ENCODE assay signal across 8 cellular contexts in genomic region chrX:100768679-100769338, GRCh38. TPM values are rescaled to one million over a fixed set of nuclear protein-coding genes. Genes with fewer than 3 reads are reported as not detected.
DNase-seq lines count a peak whose midpoint lies in the region; ATAC-seq lines count a peak whose summit lies in the region.

No MANE protein-coding gene starts in this region.

- H3K27ac ChIP-seq in mesendoderm (ENCODE audit: low read depth, low read length) = no peak overlapping the region

- no peak overlapping the region for H2AK5ac ChIP-seq in mesendoderm (ENCODE audit: low read length)

- H3K18ac ChIP-seq in mesendoderm (ENCODE audit: low read length) = no peak overlapping the region

- peaks cover 32% of the 10 kb centered on the region for H3K27me3 Mint-ChIP-seq in activated CD4-positive, alpha-beta memory T cell treated with anti-CD3 and anti-CD28 coated beads, Interleukin-2, amount 10 ng/mL, durations not matched to agents 7 days and 5 days

- no peak overlapping the region for H3K4me2 ChIP-seq in mesendoderm (ENCODE audit: low read length)

- no peaks in the 10 kb centered on the region for H3K36me3 Mint-ChIP-seq in activated CD4-positive, alpha-beta memory T cell treated with anti-CD3 and anti-CD28 coated beads, Interleukin-2, amount 10 ng/mL, durations not matched to agents 7 days and 5 days (ENCODE audit: low read depth)

- no peak overlapping the region for H3K23ac ChIP-seq in mesendoderm (ENCODE audit: low read length)

- no peak overlapping the region for H4K8ac ChIP-seq in mesendoderm (ENCODE audit: low read depth, low read length)

- no peak overlapping the region for H3K4me3 ChIP-seq in mesendoderm (ENCODE audit: low read length)

- H3K9ac ChIP-seq in mesendoderm (ENCODE audit: low read length) = no peak overlapping the region

- no peak overlapping the region for H3K56ac ChIP-seq in mesendoderm (ENCODE audit: low read length)

- no peak overlapping the region for H3K4ac ChIP-seq in mesendoderm (ENCODE audit: low read depth, low read length)

- H3K27me3 ChIP-seq in mesendoderm (ENCODE audit: insufficient read depth, low read length, poor library complexity) = no peaks in the 10 kb centered on the region

- CTCF ChIA-PET in activated CD4-positive, alpha-beta memory T cell treated with anti-CD3 and anti-CD28 coated beads, Interleukin-2, amount 10 ng/mL, durations not matched to agents 7 days and 5 days (lab: Charles Lee) = interaction anchor here (0.6 to 2.5 kb wide), 17 partner anchors 9 to 101 kb away, joined by 3 to 35 read pairs (median 4); no protein-coding TSS in a partner anchor

- no CpG with 5 or more reads among the region's 7 CpGs for WGBS in mesendoderm (ENCODE audit: extremely low coverage, insufficient coverage, low lambda C conversion rate)

- ATAC-seq in HG03159 (IDR thresholded peaks at IDR 0.05; ENCODE audit: unreplicated experiment) = peak; percentile 79
- no peak for ATAC-seq in HG02759 (IDR thresholded peaks at IDR 0.05; ENCODE audit: unreplicated experiment)

- no peaks in the 10 kb centered on the region for H3K4me1 Mint-ChIP-seq in activated CD4-positive, alpha-beta memory T cell treated with anti-CD3 and anti-CD28 coated beads, Interleukin-2, amount 10 ng/mL, durations not matched to agents 7 days and 5 days

- no peak overlapping the region for H2BK120ac ChIP-seq in mesendoderm (ENCODE audit: low read depth, low read length)

- H3K27ac Mint-ChIP-seq in activated CD4-positive, alpha-beta memory T cell treated with anti-CD3 and anti-CD28 coated beads, Interleukin-2, amount 10 ng/mL, durations not matched to agents 7 days and 5 days = no peak overlapping the region

- no peak overlapping the region for H2BK15ac ChIP-seq in mesendoderm (replicated peaks; ENCODE audit: low read depth)

- H2BK5ac ChIP-seq in mesendoderm (ENCODE audit: low read length) = no peak overlapping the region

- H3K79me1 ChIP-seq in mesendoderm (ENCODE audit: low read length) = no peaks in the 10 kb centered on the region

- H3K9me3 Mint-ChIP-seq in activated CD4-positive, alpha-beta memory T cell treated with anti-CD3 and anti-CD28 coated beads, Interleukin-2, amount 10 ng/mL, durations not matched to agents 7 days and 5 days = no peaks in the 10 kb centered on the region

- DNase-seq in GDM1 (lab: John Stamatoyannopoulos, UW) (peak; percentile 38), NCI-H69 (lab: John Stamatoyannopoulos, UW) (peak; percentile 69), mesendoderm (peak; percentile 72)
- DNase-seq in activated CD4-positive, alpha-beta memory T cell treated with anti-CD3 and anti-CD28 coated beads, Interleukin-2, amount 10 ng/mL, durations not matched to agents 7 days and 5 days = peak; percentile 83
- peak; percentile 71 for DNase-seq in effector CD8-positive, alpha-beta T cell (lab: John Stamatoyannopoulos, UW)
- peak; percentile 63 to 87 for DNase-seq in stimulated activated CD8-positive, alpha-beta memory T cell treated with anti-CD3 and anti-CD28 coated beads, Interleukin-4, amount 100 ng/mL, for 4 hours (ENCODE audit: low read depth in 2 of 2, low spot score in 1 of 2)

- no peak overlapping the region for H3K4me3 Mint-ChIP-seq in activated CD4-positive, alpha-beta memory T cell treated with anti-CD3 and anti-CD28 coated beads, Interleukin-2, amount 10 ng/mL, durations not matched to agents 7 days and 5 days

- no peak overlapping the region for H4K5ac ChIP-seq in mesendoderm (ENCODE audit: low read length)

- H3K4me1 ChIP-seq in mesendoderm (ENCODE audit: control insufficient read depth, low read depth, low read length) = no peaks in the 10 kb centered on the region

- no peaks in the 10 kb centered on the region for H3K79me2 ChIP-seq in mesendoderm (ENCODE audit: control insufficient read depth, insufficient read depth, low read length)

- no peaks in the 10 kb centered on the region for H3K36me3 ChIP-seq in mesendoderm (ENCODE audit: control insufficient read depth, insufficient read depth, low read length)

- POLR2A ChIA-PET in activated CD4-positive, alpha-beta memory T cell treated with anti-CD3 and anti-CD28 coated beads, Interleukin-2, amount 10 ng/mL, durations not matched to agents 7 days and 5 days (lab: Charles Lee) = no interaction called here

RNA-seq across cellular contexts. Expression of gene SYTL4, which starts 36.9 kb away (rescaled TPM):
- not detected for total RNA-seq in activated CD4-positive, alpha-beta memory T cell treated with anti-CD3 and anti-CD28 coated beads, Interleukin-2, amount 10 ng/mL, durations not matched to agents 7 days and 5 days
- polyA plus RNA-seq in mesendoderm (2013, experiment 1 of 2) = 0.01 TPM
- polyA plus RNA-seq in mesendoderm (2013, experiment 2 of 2) = 0.04 TPM

RNA-seq across cellular contexts. Expression of gene CSTF2, which starts 51.4 kb away (rescaled TPM):
- total RNA-seq in activated CD4-positive, alpha-beta memory T cell treated with anti-CD3 and anti-CD28 coated beads, Interleukin-2, amount 10 ng/mL, durations not matched to agents 7 days and 5 days = 10 to 100 TPM; 33.3 to 36.3 TPM
- polyA plus RNA-seq in mesendoderm (2013, experiment 1 of 2) = 25.1 TPM
- 25.4 TPM for polyA plus RNA-seq in mesendoderm (2013, experiment 2 of 2)
